In genomic region chr14:56810341-56810740, GRCh38 we compare ENCODE assay signal across 13 cellular contexts. TPM values are rescaled to one million over a fixed set of nuclear protein-coding genes. Genes with fewer than 3 reads are reported as not detected.
DNase-seq lines count a peak whose midpoint lies in the region; ATAC-seq and TF ChIP-seq lines count a peak whose summit lies in the region.
"Had no signal": no experiment of that assay in that cellular context is flagged by ENCODE, and none has a peak within 500 bp of the region (broad histone marks: within the 10 kb centered on the region; RNA-seq: fewer than 3 reads in every experiment).

Gene OTX2, minus strand, starts transcription at chr14:56810479. Its CDS starts 5,023 bp downstream, at chr14:56805456.

- H3K4me1 ChIP-seq in endodermal cell (ENCODE audit: control insufficient read depth, insufficient read depth, low read length), result no peaks in the 10 kb centered on the region

- peaks cover 11% of the 10 kb centered on the region for H3K9me3 Mint-ChIP-seq in T-helper 2 cell treated with Interferon-gamma antibody and Interleukin-4, amounts not matched to agents 5 μg/mL and 100 μg/mL, for 36 hours
- no peaks in the 10 kb centered on the region for H3K9me3 Mint-ChIP-seq in endodermal cell
- H3K9me3 Mint-ChIP-seq in progenitor cell of endocrine pancreas (ENCODE audit: low read depth), result no peaks in the 10 kb centered on the region
- H3K9me3 Mint-ChIP-seq: mesothelial cell of epicardium had no signal

- peak within 1 kb of the TSS; percentile 98 for H3K9ac ChIP-seq in endodermal cell (ENCODE audit: extremely low read depth, low read length, poor library complexity, severe bottlenecking)

- no peak within 1 kb of the TSS for H3K27ac ChIP-seq in endodermal cell (ENCODE audit: low read depth, low read length)
- H3K27ac ChIP-seq: heart left ventricle, suprapubic skin had no signal

- H3K27me3 ChIP-seq in endodermal cell (ENCODE audit: control insufficient read depth, insufficient read depth, low read length, poor library complexity, severe bottlenecking), result peaks cover 51% of the 10 kb centered on the region

- H3K4me1 Mint-ChIP-seq in T-helper 2 cell treated with Interferon-gamma antibody and Interleukin-4, amounts not matched to agents 5 μg/mL and 100 μg/mL, for 36 hours (ENCODE audit: low read depth), result peaks cover 8% of the 10 kb centered on the region
- peaks cover 39% of the 10 kb centered on the region for H3K4me1 Mint-ChIP-seq in endodermal cell
- H3K4me1 Mint-ChIP-seq in progenitor cell of endocrine pancreas (ENCODE audit: low read depth), result peaks cover 18% of the 10 kb centered on the region

- peak within 1 kb of the TSS; percentile 98 for H3K4me3 ChIP-seq in endodermal cell (ENCODE audit: low read length)

- peaks cover 7% of the 10 kb centered on the region for H3K36me3 Mint-ChIP-seq in T-helper 2 cell treated with Interferon-gamma antibody and Interleukin-4, amounts not matched to agents 5 μg/mL and 100 μg/mL, for 36 hours (ENCODE audit: low read depth)
- H3K36me3 Mint-ChIP-seq in endodermal cell (ENCODE audit: low read depth) (peaks cover 28% of the 10 kb centered on the region), progenitor cell of endocrine pancreas (ENCODE audit: insufficient read depth) (no peaks in the 10 kb centered on the region)
- H3K36me3 Mint-ChIP-seq: mesothelial cell of epicardium had no signal

- no peaks in the 10 kb centered on the region for H3K9me3 ChIP-seq in endodermal cell (ENCODE audit: control insufficient read depth, low read length)
- H3K9me3 ChIP-seq: heart left ventricle, suprapubic skin had no signal

- H3K27me3 Mint-ChIP-seq in T-helper 2 cell treated with Interferon-gamma antibody and Interleukin-4, amounts not matched to agents 5 μg/mL and 100 μg/mL, for 36 hours (ENCODE audit: low read depth), result peaks cover 83% of the 10 kb centered on the region
- H3K27me3 Mint-ChIP-seq in endodermal cell (ENCODE audit: insufficient read depth), result peaks cover 49% of the 10 kb centered on the region
- H3K27me3 Mint-ChIP-seq in progenitor cell of endocrine pancreas, result peaks cover 90% of the 10 kb centered on the region

- H3K36me3 ChIP-seq in endodermal cell (ENCODE audit: control insufficient read depth, insufficient read depth, low read length), result peaks cover 29% of the 10 kb centered on the region
- H3K36me3 ChIP-seq: heart left ventricle, suprapubic skin had no signal

- TF ChIP-seq CTCF in endodermal cell (conservative IDR thresholded peaks at IDR 0.05), result no peak
- no peak for TF ChIP-seq CTCF in progenitor cell of endocrine pancreas (IDR thresholded peaks at IDR 0.05; ENCODE audit: unreplicated experiment)

- H3K4me3 Mint-ChIP-seq in T-helper 2 cell treated with Interferon-gamma antibody and Interleukin-4, amounts not matched to agents 5 μg/mL and 100 μg/mL, for 36 hours, result peak within 1 kb of the TSS; percentile 46
- H3K4me3 Mint-ChIP-seq in endodermal cell (peak within 1 kb of the TSS; percentile 86), progenitor cell of endocrine pancreas (ENCODE audit: low read depth) (peak within 1 kb of the TSS; percentile 38)
- H3K4me3 Mint-ChIP-seq: mesothelial cell of epicardium had no signal

- WGBS in endodermal cell (ENCODE audit: insufficient coverage in 1 of 2, insufficient read length in 1 of 2), 2 experiments, result 1 to 2% methylated on average over 7 to 11 of the region's 12 CpGs

- no peak for DNase-seq in T-helper 2 cell treated with Interferon-gamma antibody and Interleukin-4, amounts not matched to agents 5 μg/mL and 100 μg/mL, for 36 hours (ENCODE audit: low spot score)
- DNase-seq in T-helper 2 cell, result no peak
- DNase-seq in NCI-H82 treated with DMSO at 0.1 percent for 48 hours (lab: John Stamatoyannopoulos, UW; ENCODE audit: unreplicated experiment), result peak; percentile 100
- peak; percentile 74 for DNase-seq in endodermal cell
- DNase-seq in progenitor cell of endocrine pancreas (ENCODE audit: low spot score, unreplicated experiment), result no peak
- DNase-seq in NCI-H526 treated with DMSO at 0.1 percent for 48 hours (lab: John Stamatoyannopoulos, UW), result no peak
- DNase-seq: heart left ventricle, right cardiac atrium had no signal

- peak within 1 kb of the TSS; percentile 83 for H3K27ac Mint-ChIP-seq in T-helper 2 cell treated with Interferon-gamma antibody and Interleukin-4, amounts not matched to agents 5 μg/mL and 100 μg/mL, for 36 hours
- peak within 1 kb of the TSS; percentile 92 for H3K27ac Mint-ChIP-seq in endodermal cell
- peak within 1 kb of the TSS; percentile 76 for H3K27ac Mint-ChIP-seq in progenitor cell of endocrine pancreas
- H3K27ac Mint-ChIP-seq: mesothelial cell of epicardium had no signal

- ATAC-seq in HG02840 (IDR thresholded peaks at IDR 0.05; ENCODE audit: low FRiP score, unreplicated experiment), result no peak
- no peak for ATAC-seq in GM19467 (IDR thresholded peaks at IDR 0.05; ENCODE audit: unreplicated experiment)
- ATAC-seq: heart left ventricle, right cardiac atrium had no signal

RNA-seq across cellular contexts. Expression of gene OTX2, which starts in this region (rescaled TPM):
- total RNA-seq in endodermal cell (100 to 1,000 TPM; 321 to 348 TPM), progenitor cell of endocrine pancreas (0.27 TPM in 1 of 2 replicates, not detected in the other)
- 103 TPM for polyA plus RNA-seq in endodermal cell (2013, experiment 1 of 2)
- 110 TPM for polyA plus RNA-seq in endodermal cell (2013, experiment 2 of 2)
- total RNA-seq: A172, heart left ventricle, right cardiac atrium, suprapubic skin had no signal
- polyA plus RNA-seq: heart left ventricle, right cardiac atrium had no signal

Comparison
In these comparisons a context has a peak if more than half of its experiments do, and no peak if none do; other contexts are left out.
1. RNA of gene OTX2 (total RNA-seq): 321 to 348 TPM in endodermal cell; 0.27 TPM in progenitor cell of endocrine pancreas; every median in the first group is over 100 times any median in the second.
2. DNase-seq: peak in NCI-H82 treated with DMSO at 0.1 percent for 48 hours (single experiment) and endodermal cell (single experiment); none in T-helper 2 cell treated with Interferon-gamma antibody and Interleukin-4, amounts not matched to agents 5 μg/mL and 100 μg/mL, for 36 hours (single experiment), T-helper 2 cell (0 of 5), progenitor cell of endocrine pancreas (single experiment) and NCI-H526 treated with DMSO at 0.1 percent for 48 hours (single experiment).
3. Peak in every context shown above with its lines, with median percentiles within 50 percentile points of each other: H3K27ac Mint-ChIP-seq and H3K4me3 Mint-ChIP-seq.